ENCODE assay signal across 10 cellular contexts in genomic region chr12:10361622-10362021, GRCh38. TPM values are rescaled to one million over a fixed set of nuclear protein-coding genes. Genes with fewer than 3 reads are reported as not detected.
A peak's percentile ranks its signal among the peaks of the same experiment; 100 is the strongest.
DNase-seq lines count a peak whose midpoint lies in the region; ATAC-seq, FAIRE-seq and TF ChIP-seq lines count a peak whose summit lies in the region.
"Had no signal": no experiment of that assay in that cellular context is flagged by ENCODE, and none has a peak within 500 bp of the region (broad histone marks: within the 10 kb centered on the region; RNA-seq: fewer than 3 reads in every experiment).

No MANE protein-coding gene starts in this region.

- H3K4me1 ChIP-seq in ACC112 (ENCODE audit: control insufficient read depth, insufficient read depth, low read length, unreplicated experiment) (peaks cover 29% of the 10 kb centered on the region), IMR-90 (ENCODE audit: control insufficient read depth, insufficient read depth, low read length) (peaks cover 24% of the 10 kb centered on the region), K562 (replicated peaks in 1 of 2; ENCODE audit: control insufficient read depth in 2 of 2, insufficient read depth in 2 of 2, low read length in 2 of 2) (peaks cover 2 to 18% of the 10 kb centered on the region in 2 experiments; a peak in 4 of 5 replicates), mesenchymal stem cell (ENCODE audit: control insufficient read depth, insufficient read depth, low read depth, low read length) (peaks cover 9% of the 10 kb centered on the region)

- H3K79me1 ChIP-seq in IMR-90 (ENCODE audit: low read depth in 1 of 2, low read length in 2 of 2) = no peaks in the 10 kb centered on the region
- no peaks in the 10 kb centered on the region for H3K79me1 ChIP-seq in mesenchymal stem cell (replicated peaks; ENCODE audit: low read length, poor library complexity, severe bottlenecking)

- H3K14ac ChIP-seq in IMR-90 (replicated peaks; ENCODE audit: low read depth, low read length) (no peak overlapping the region), mesenchymal stem cell (ENCODE audit: low read length in 2 of 2) (no peak overlapping the region)

- H2AK5ac ChIP-seq in IMR-90 (ENCODE audit: low read depth, low read length) (no peak overlapping the region), mesenchymal stem cell (ENCODE audit: low read length, severe bottlenecking) (no peak overlapping the region)

- H3K4me2 ChIP-seq in IMR-90 (ENCODE audit: low read depth, low read length) (no peak overlapping the region; the same call in 1 of the 2 replicates), K562 (ENCODE audit: insufficient read depth, low read length) (peak overlapping the region; percentile 31; the same call in 1 of the 2 replicates), mesenchymal stem cell (ENCODE audit: low read length, poor library complexity, severe bottlenecking) (no peak overlapping the region)

- no peak overlapping the region for H3K23ac ChIP-seq in IMR-90 (ENCODE audit: low read depth, low read length)
- H3K23ac ChIP-seq in mesenchymal stem cell (ENCODE audit: low read length in 2 of 2) = no peak overlapping the region

- H3K9me3 ChIP-seq in IMR-90 (ENCODE audit: control insufficient read depth, insufficient read depth, low read length) = no peaks in the 10 kb centered on the region
- H3K9me3 ChIP-seq in K562 (replicated peaks; ENCODE audit: control insufficient read depth, insufficient read depth, low read depth, low read length) = no peaks in the 10 kb centered on the region
- no peaks in the 10 kb centered on the region for H3K9me3 ChIP-seq in mesenchymal stem cell (ENCODE audit: control insufficient read depth, low read length)

- H3K4me3 Mint-ChIP-seq in activated CD4-positive, alpha-beta T cell treated with anti-CD3 and anti-CD28 coated beads for 36 hours = no peak overlapping the region

- H3K56ac ChIP-seq in IMR-90 (ENCODE audit: extremely low read depth, insufficient read depth, low read length) = no peak overlapping the region

- no peaks in the 10 kb centered on the region for H3K36me3 Mint-ChIP-seq in activated CD4-positive, alpha-beta T cell treated with anti-CD3 and anti-CD28 coated beads for 36 hours (ENCODE audit: low read depth)

- no peak overlapping the region for H3K27ac ChIP-seq in ACC112 (ENCODE audit: low read depth, low read length)
- no peak overlapping the region for H3K27ac ChIP-seq in IMR-90 (ENCODE audit: insufficient read depth, low read length)
- peak overlapping the region; percentile 99 for H3K27ac ChIP-seq in K562 (ENCODE audit: extremely low read depth, low read depth, low read length)
- peak overlapping the region; percentile 49 for H3K27ac ChIP-seq in mesenchymal stem cell (ENCODE audit: low read length, poor library complexity, severe bottlenecking)

- CTCF ChIA-PET in IMR-90 (lab: Yijun Ruan, JAX) (no interaction called here), K562 (lab: Yijun Ruan, JAX; ENCODE audit: low intra/inter-chr PET ratio) (no interaction called here)
- CTCF ChIA-PET in activated CD4-positive, alpha-beta T cell treated with anti-CD3 and anti-CD28 coated beads for 36 hours (lab: Charles Lee) = interaction anchor here (0.6 kb wide), 2 partner anchors 111 to 197 kb away, joined by 3 read pairs; no protein-coding TSS in a partner anchor

- H3K27me3 Mint-ChIP-seq in activated CD4-positive, alpha-beta T cell treated with anti-CD3 and anti-CD28 coated beads for 36 hours = peaks cover 4% of the 10 kb centered on the region

- FAIRE-seq in K562 (lab: Jason Lieb, UNC) = no peak

- no peak overlapping the region for H3K4me3 ChIP-seq in ACC112 (ENCODE audit: low read depth, low read length)
- no peak overlapping the region for H3K4me3 ChIP-seq in IMR-90 (ENCODE audit: insufficient read depth, low read depth, low read length)
- no peak overlapping the region for H3K4me3 ChIP-seq in K562
- no peak overlapping the region for H3K4me3 ChIP-seq in mesenchymal stem cell (ENCODE audit: insufficient read depth in 1 of 2, low read depth in 1 of 2, low read length in 2 of 2)

- H2BK20ac ChIP-seq in IMR-90 (ENCODE audit: low read depth, low read length) = no peak overlapping the region

- H3K18ac ChIP-seq in IMR-90 (ENCODE audit: low read depth, low read length) (no peak overlapping the region), mesenchymal stem cell (ENCODE audit: low read depth in 1 of 2, low read length in 2 of 2) (no peak overlapping the region)

- in situ Hi-C loops in IMR-90 (cut with MboI; ENCODE audit: low sequenced_read_pairs) = no loop called here
- in situ Hi-C loops in K562 (cut with MboI) = no loop called here

- 81% methylated on average over 2 of the region's 4 CpGs; no CpG with 5 or more reads in 1 of the 2 experiments for WGBS in IMR-90 (ENCODE audit: extremely low coverage in 2 of 2, insufficient read length in 1 of 2), 2 experiments
- WGBS in K562 (ENCODE audit: insufficient coverage, low coverage, missing lambda C conversion rate) = 7% methylated on average over 4 of the region's 4 CpGs
- 73% methylated on average over 4 of the region's 4 CpGs for WGBS in mesenchymal stem cell

- no peak overlapping the region for H3K4ac ChIP-seq in IMR-90 (ENCODE audit: low read depth, low read length)
- no peak overlapping the region for H3K4ac ChIP-seq in mesenchymal stem cell (ENCODE audit: low read depth in 1 of 2, low read length in 2 of 2)

- TF ChIP-seq CTCF in IMR-90 (conservative IDR thresholded peaks at IDR 0.05; ENCODE audit: low read depth, low read length) (no peak), K562 (IDR thresholded peaks at IDR 0.05 in 2 of 3, conservative IDR thresholded peaks at IDR 0.05 in 1 of 3; ENCODE audit: insufficient read depth in 2 of 3, low read depth in 1 of 3, low read length in 3 of 3) (no peak)

- H4K5ac ChIP-seq in IMR-90 (ENCODE audit: low read depth, low read length) = no peak overlapping the region

- intact Hi-C loops in IMR-90 (cut with micrococcal nuclease) (no loop called here), K562 (cut with micrococcal nuclease) (no loop called here)
- intact Hi-C loops in activated CD4-positive, alpha-beta T cell treated with anti-CD3 and anti-CD28 coated beads for 36 hours (cut with DNase I, micrococcal nuclease) = loop anchor here in 1 of 2 experiments (10.0 kb wide), 1 partner anchor 617 kb away; no protein-coding TSS in a partner anchor

- no peak overlapping the region for H2BK15ac ChIP-seq in IMR-90 (ENCODE audit: low read depth, low read length)
- H2BK15ac ChIP-seq in mesenchymal stem cell (ENCODE audit: low read depth, poor library complexity, severe bottlenecking) = no peak overlapping the region

- TF ChIP-seq POLR2A in IMR-90 (IDR thresholded peaks at IDR 0.05; ENCODE audit: low read depth, low read length) (no peak), K562 (conservative IDR thresholded peaks at IDR 0.05) (no peak)

- no peak overlapping the region for H2BK5ac ChIP-seq in IMR-90 (ENCODE audit: low read depth, low read length, poor library complexity, severe bottlenecking)
- H2BK5ac ChIP-seq in mesenchymal stem cell (ENCODE audit: low read depth, low read length, poor library complexity, severe bottlenecking) = no peak overlapping the region

- TF ChIP-seq RAD21 in IMR-90 (IDR thresholded peaks at IDR 0.05; ENCODE audit: low read length) (no peak), K562 (CRISPR knock-in tag; conservative IDR thresholded peaks at IDR 0.05 in 1 of 2, IDR thresholded peaks at IDR 0.05 in 1 of 2) (no peak)

- no peak overlapping the region for H2BK120ac ChIP-seq in IMR-90 (ENCODE audit: low read depth, low read length)
- no peak overlapping the region for H2BK120ac ChIP-seq in mesenchymal stem cell (ENCODE audit: low read depth, low read length)

- H3K4me1 Mint-ChIP-seq in activated CD4-positive, alpha-beta T cell treated with anti-CD3 and anti-CD28 coated beads for 36 hours = peaks cover 2% of the 10 kb centered on the region

- H2AK9ac ChIP-seq in IMR-90 (replicated peaks; ENCODE audit: low read depth, low read length, poor library complexity) = no peak overlapping the region

- peak; percentile 78 for DNase-seq in IMR-90
- DNase-seq in K562 (ENCODE audit: extremely low read depth in 1 of 4, low spot score in 3 of 4) = peak in 1 of 4 experiments; percentile 45
- peak; percentile 56 for DNase-seq in mesenchymal stem cell
- no peak for DNase-seq in activated naive CD4-positive, alpha-beta T cell treated with anti-CD3 and anti-CD28 coated beads, Interleukin-2, amount 50 U/mL, for 16 hours
- no peak for DNase-seq in RKO (ENCODE audit: low spot score)
- DNase-seq in activated CD4-positive, alpha-beta T cell treated with anti-CD3 and anti-CD28 coated beads for 36 hours = no peak
- DNase-seq: C1 segment of cervical spinal cord had no signal

- H4K8ac ChIP-seq in IMR-90 (ENCODE audit: low read depth in 2 of 2, low read length in 2 of 2) = no peak overlapping the region
- no peak overlapping the region for H4K8ac ChIP-seq in mesenchymal stem cell (ENCODE audit: low read length)

- no TSS peak for BruUV-seq in IMR-90 (replicated peaks; lab: Mats Ljungman, UMichigan)
- BruUV-seq in K562 (replicated peaks; lab: Mats Ljungman, UMichigan) = no TSS peak

- no peaks in the 10 kb centered on the region for H3K79me2 ChIP-seq in ACC112 (ENCODE audit: control insufficient read depth, insufficient read depth, low read length, unreplicated experiment)
- H3K79me2 ChIP-seq in K562 (ENCODE audit: control insufficient read depth, insufficient read depth, low read length) = peaks cover 30% of the 10 kb centered on the region

- no peak overlapping the region for H2BK12ac ChIP-seq in mesenchymal stem cell (ENCODE audit: low read length in 2 of 2)

- TF ChIP-seq EP300 in K562 (IDR thresholded peaks at IDR 0.05; ENCODE audit: low read length) = peak; percentile 15; the same call in 1 of the 2 replicates

- H3K9me3 Mint-ChIP-seq in activated CD4-positive, alpha-beta T cell treated with anti-CD3 and anti-CD28 coated beads for 36 hours (ENCODE audit: low read depth) = no peaks in the 10 kb centered on the region

- no peak overlapping the region for H3K27ac Mint-ChIP-seq in activated CD4-positive, alpha-beta T cell treated with anti-CD3 and anti-CD28 coated beads for 36 hours

- no peaks in the 10 kb centered on the region for H4K20me1 ChIP-seq in IMR-90 (ENCODE audit: insufficient read depth, low read length)
- H4K20me1 ChIP-seq in K562 (replicated peaks; ENCODE audit: control insufficient read depth, insufficient read depth, low read length) = no peaks in the 10 kb centered on the region

- peak overlapping the region; percentile 53 for H2AFZ ChIP-seq in ACC112 (ENCODE audit: low read length, unreplicated experiment)
- H2AFZ ChIP-seq in IMR-90 (replicated peaks; ENCODE audit: low read length, poor library complexity) = no peak overlapping the region
- H2AFZ ChIP-seq in K562 (ENCODE audit: low read depth, low read length) = peak overlapping the region; percentile 92
- H2AFZ ChIP-seq in mesenchymal stem cell (ENCODE audit: low read depth, low read length) = no peak overlapping the region

- H3K9me1 ChIP-seq in IMR-90 (ENCODE audit: insufficient read depth, low read length) = no peaks in the 10 kb centered on the region
- H3K9me1 ChIP-seq in K562 (ENCODE audit: control insufficient read depth, insufficient read depth, low read length) = no peaks in the 10 kb centered on the region

- H4K91ac ChIP-seq in IMR-90 (ENCODE audit: insufficient read depth, low read depth, low read length) (no peak overlapping the region), mesenchymal stem cell (ENCODE audit: low read length) (no peak overlapping the region)

- ATAC-seq in IMR-90 (ENCODE audit: low read depth) = peak; percentile 30
- ATAC-seq in K562 = no peak
- no peak for ATAC-seq in activated CD4-positive, alpha-beta T cell treated with anti-CD3 and anti-CD28 coated beads for 36 hours
- no peak for ATAC-seq in HG03025 (IDR thresholded peaks at IDR 0.05; ENCODE audit: low FRiP score, unreplicated experiment)

- POLR2A ChIA-PET in IMR-90 (lab: Charles Lee; ENCODE audit: unreplicated experiment) = no interaction called here
- POLR2A ChIA-PET in K562 (lab: Yijun Ruan, JAX) = no interaction called here
- POLR2A ChIA-PET in activated CD4-positive, alpha-beta T cell treated with anti-CD3 and anti-CD28 coated beads for 36 hours (lab: Charles Lee) = no interaction called here

- H3K27me3 ChIP-seq in ACC112 (ENCODE audit: insufficient read depth, low read length) = no peaks in the 10 kb centered on the region
- H3K27me3 ChIP-seq in IMR-90 (ENCODE audit: control insufficient read depth, insufficient read depth, low read length) = no peaks in the 10 kb centered on the region
- no peaks in the 10 kb centered on the region for H3K27me3 ChIP-seq in K562 (ENCODE audit: control insufficient read depth in 2 of 2, insufficient read depth in 2 of 2, low read length in 2 of 2)
- no peaks in the 10 kb centered on the region for H3K27me3 ChIP-seq in mesenchymal stem cell (ENCODE audit: control insufficient read depth in 1 of 2, insufficient read depth in 1 of 2, low read length in 2 of 2)

- H3K36me3 ChIP-seq in ACC112 (ENCODE audit: insufficient read depth, low read length) = no peaks in the 10 kb centered on the region
- H3K36me3 ChIP-seq in IMR-90 (ENCODE audit: control insufficient read depth, insufficient read depth, low read length) = no peaks in the 10 kb centered on the region
- H3K36me3 ChIP-seq in K562 (ENCODE audit: control insufficient read depth, insufficient read depth, low read length) = no peaks in the 10 kb centered on the region
- H3K36me3 ChIP-seq in mesenchymal stem cell (ENCODE audit: control insufficient read depth in 1 of 2, insufficient read depth in 2 of 2, low read depth in 1 of 2, low read length in 2 of 2) = no peaks in the 10 kb centered on the region

- H3K9ac ChIP-seq in IMR-90 (ENCODE audit: low read depth, low read length) (no peak overlapping the region), K562 (ENCODE audit: insufficient read depth in 1 of 2, low read depth in 2 of 2, low read length in 2 of 2) (peak overlapping the region in 1 of 2 experiments; percentile 46; a peak in 1 of 4 replicates), mesenchymal stem cell (ENCODE audit: low read length) (no peak overlapping the region)

- dilution Hi-C loops in IMR-90 (cut with HindIII; ENCODE audit: low sequenced_read_pairs, unreplicated experiment) = no loop called here

RNA-seq across cellular contexts. Expression of gene KLRK1, which starts 28.2 kb away (rescaled TPM):
- total RNA-seq in IMR-90 (2012; rRNA removed) = not detected in 2 replicates
- polyA plus RNA-seq in IMR-90 (2012; rRNA removed) = not detected in 2 replicates
- polyA plus RNA-seq in IMR-90 (2012; cell fraction: cytosol; rRNA removed) = not detected in 2 replicates
- not detected in 2 replicates for polyA plus RNA-seq in IMR-90 (2012; cell fraction: nucleus; rRNA removed; ENCODE audit: low replicate concordance)
- 0.21 TPM in 1 of 2 replicates, not detected in the other for total RNA-seq in K562 (2011; cell fraction: chromatin; rRNA removed; ENCODE audit: low replicate concordance)
- total RNA-seq in K562 (2011; cell fraction: nucleolus; rRNA removed) = not detected in 2 replicates
- total RNA-seq in K562 (2011; cell fraction: nucleoplasm; rRNA removed) = not detected in 2 replicates
- total RNA-seq in K562 (2014; rRNA removed) = not detected in 2 replicates
- total RNA-seq in K562 (2014; rRNA removed; fragmentation: Illumina TruSeq; extraction: Trizol) = 0.07 TPM in 1 of 2 replicates, not detected in the other
- total RNA-seq in K562 (2015; rRNA removed; fragmentation: Illumina TruSeq; extraction: Trizol) = not detected in 2 replicates
- 0.09 TPM in 2 replicates for total RNA-seq in K562 (2021)
- polyA plus RNA-seq in K562 (2011; rRNA removed) = 0.06 and 0.11 TPM in 2 replicates
- polyA plus RNA-seq in K562 (2011; cell fraction: cytosol; rRNA removed) = 0.09 TPM in 1 of 2 replicates, not detected in the other
- 0.20 and 0.45 TPM in 2 replicates for polyA plus RNA-seq in K562 (2011; cell fraction: nucleus; rRNA removed)
- 0.05 and 0.10 TPM in 2 replicates for polyA plus RNA-seq in K562 (2012)
- polyA plus RNA-seq in K562 (2014; fragmentation: Illumina TruSeq; extraction: Trizol) = 0.09 TPM in 1 of 2 replicates, not detected in the other
- under 1 TPM; 0.03 to 0.04 TPM for polyA plus RNA-seq in K562 (2014; fragmentation: Nextera tagmentation; extraction: Ambion mirVana)
- not detected in 2 replicates for polyA plus RNA-seq in K562 (2014; rRNA removed)
- polyA minus RNA-seq in K562 (2011; rRNA and poly(A)+ RNA removed) = not detected in 2 replicates
- polyA minus RNA-seq in K562 (2011; cell fraction: cytosol; rRNA and poly(A)+ RNA removed) = 2.0 TPM in 1 of 2 replicates, not detected in the other
- not detected in 2 replicates for polyA minus RNA-seq in K562 (2011; cell fraction: nucleus; rRNA and poly(A)+ RNA removed)
- polyA plus RNA-seq in mesenchymal stem cell (2013, experiment 1 of 2) = 0.06 TPM
- polyA plus RNA-seq in mesenchymal stem cell (2013, experiment 2 of 2) = 0.05 TPM
- not detected for total RNA-seq in activated CD4-positive, alpha-beta T cell treated with anti-CD3 and anti-CD28 coated beads for 36 hours
- total RNA-seq: lung microvascular endothelial cell had no signal

RNA-seq across cellular contexts. Expression of gene KLRC4, which starts 47.9 kb away (rescaled TPM):
- total RNA-seq in IMR-90 (2012; rRNA removed) = not detected in 2 replicates
- polyA plus RNA-seq in IMR-90 (2012; rRNA removed) = not detected in 2 replicates
- polyA plus RNA-seq in IMR-90 (2012; cell fraction: cytosol; rRNA removed) = not detected in 2 replicates
- not detected in 2 replicates for polyA plus RNA-seq in IMR-90 (2012; cell fraction: nucleus; rRNA removed; ENCODE audit: low replicate concordance)
- 0.58 and 1.4 TPM in 2 replicates for total RNA-seq in K562 (2011; cell fraction: chromatin; rRNA removed; ENCODE audit: low replicate concordance)
- not detected in 2 replicates for total RNA-seq in K562 (2011; cell fraction: nucleolus; rRNA removed)
- 0.73 TPM in 1 of 2 replicates, not detected in the other for total RNA-seq in K562 (2011; cell fraction: nucleoplasm; rRNA removed)
- not detected in 2 replicates for total RNA-seq in K562 (2014; rRNA removed)
- not detected in 2 replicates for total RNA-seq in K562 (2014; rRNA removed; fragmentation: Illumina TruSeq; extraction: Trizol)
- total RNA-seq in K562 (2015; rRNA removed; fragmentation: Illumina TruSeq; extraction: Trizol) = not detected in 2 replicates
- total RNA-seq in K562 (2021) = not detected in 2 replicates
- polyA plus RNA-seq in K562 (2011; rRNA removed) = 0.17 and 0.34 TPM in 2 replicates
- not detected in 2 replicates for polyA plus RNA-seq in K562 (2011; cell fraction: cytosol; rRNA removed)
- 0.76 TPM in 1 of 2 replicates, not detected in the other for polyA plus RNA-seq in K562 (2011; cell fraction: nucleus; rRNA removed)
- not detected in 2 replicates for polyA plus RNA-seq in K562 (2012)
- not detected in 2 replicates for polyA plus RNA-seq in K562 (2014; fragmentation: Illumina TruSeq; extraction: Trizol)
- polyA plus RNA-seq in K562 (2014; fragmentation: Nextera tagmentation; extraction: Ambion mirVana) = not detected
- polyA plus RNA-seq in K562 (2014; rRNA removed) = not detected in 2 replicates
- 0.69 TPM in 1 of 2 replicates, not detected in the other for polyA minus RNA-seq in K562 (2011; rRNA and poly(A)+ RNA removed)
- not detected in 2 replicates for polyA minus RNA-seq in K562 (2011; cell fraction: cytosol; rRNA and poly(A)+ RNA removed)
- 0.44 TPM in 1 of 2 replicates, not detected in the other for polyA minus RNA-seq in K562 (2011; cell fraction: nucleus; rRNA and poly(A)+ RNA removed)
- polyA plus RNA-seq in mesenchymal stem cell (2013, experiment 1 of 2) = not detected
- polyA plus RNA-seq in mesenchymal stem cell (2013, experiment 2 of 2) = not detected
- total RNA-seq in activated CD4-positive, alpha-beta T cell treated with anti-CD3 and anti-CD28 coated beads for 36 hours = not detected
- total RNA-seq: lung microvascular endothelial cell had no signal

RNA-seq across cellular contexts. Expression of gene KLRD1, which starts 54.0 kb away (rescaled TPM):
- total RNA-seq in IMR-90 (2012; rRNA removed) = under 0.01 TPM in 2 replicates
- polyA plus RNA-seq in IMR-90 (2012; rRNA removed) = under 0.01 and 0.10 TPM in 2 replicates
- polyA plus RNA-seq in IMR-90 (2012; cell fraction: cytosol; rRNA removed) = not detected in 2 replicates
- polyA plus RNA-seq in IMR-90 (2012; cell fraction: nucleus; rRNA removed; ENCODE audit: low replicate concordance) = 0.05 and 0.31 TPM in 2 replicates
- total RNA-seq in K562 (2011; cell fraction: chromatin; rRNA removed; ENCODE audit: low replicate concordance) = 0.11 TPM in 1 of 2 replicates, not detected in the other
- not detected in 2 replicates for total RNA-seq in K562 (2011; cell fraction: nucleolus; rRNA removed)
- total RNA-seq in K562 (2011; cell fraction: nucleoplasm; rRNA removed) = 0.15 TPM in 1 of 2 replicates, not detected in the other
- not detected in 2 replicates for total RNA-seq in K562 (2014; rRNA removed)
- total RNA-seq in K562 (2014; rRNA removed; fragmentation: Illumina TruSeq; extraction: Trizol) = not detected in 2 replicates
- total RNA-seq in K562 (2015; rRNA removed; fragmentation: Illumina TruSeq; extraction: Trizol) = not detected in 2 replicates
- total RNA-seq in K562 (2021) = not detected in 2 replicates
- polyA plus RNA-seq in K562 (2011; rRNA removed) = not detected in 2 replicates
- under 0.01 TPM in 1 of 2 replicates, not detected in the other for polyA plus RNA-seq in K562 (2011; cell fraction: cytosol; rRNA removed)
- not detected in 2 replicates for polyA plus RNA-seq in K562 (2011; cell fraction: nucleus; rRNA removed)
- polyA plus RNA-seq in K562 (2012) = 0.01 TPM in 1 of 2 replicates, not detected in the other
- polyA plus RNA-seq in K562 (2014; fragmentation: Illumina TruSeq; extraction: Trizol) = not detected in 2 replicates
- not detected for polyA plus RNA-seq in K562 (2014; fragmentation: Nextera tagmentation; extraction: Ambion mirVana)
- not detected in 2 replicates for polyA plus RNA-seq in K562 (2014; rRNA removed)
- not detected in 2 replicates for polyA minus RNA-seq in K562 (2011; rRNA and poly(A)+ RNA removed)
- polyA minus RNA-seq in K562 (2011; cell fraction: cytosol; rRNA and poly(A)+ RNA removed) = not detected in 2 replicates
- not detected in 2 replicates for polyA minus RNA-seq in K562 (2011; cell fraction: nucleus; rRNA and poly(A)+ RNA removed)
- polyA plus RNA-seq in mesenchymal stem cell (2013, experiment 1 of 2) = 0.01 TPM
- 0.03 TPM for polyA plus RNA-seq in mesenchymal stem cell (2013, experiment 2 of 2)
- under 1 TPM; 0.05 to 0.28 TPM for total RNA-seq in activated CD4-positive, alpha-beta T cell treated with anti-CD3 and anti-CD28 coated beads for 36 hours

RNA-seq across cellular contexts. Expression of gene KLRC3, which starts 58.8 kb away (rescaled TPM):
- not detected in 2 replicates for total RNA-seq in IMR-90 (2012; rRNA removed)
- not detected in 2 replicates for polyA plus RNA-seq in IMR-90 (2012; rRNA removed)
- not detected in 2 replicates for polyA plus RNA-seq in IMR-90 (2012; cell fraction: cytosol; rRNA removed)
- not detected in 2 replicates for polyA plus RNA-seq in IMR-90 (2012; cell fraction: nucleus; rRNA removed; ENCODE audit: low replicate concordance)
- total RNA-seq in K562 (2011; cell fraction: chromatin; rRNA removed; ENCODE audit: low replicate concordance) = 2.5 TPM in 1 of 2 replicates, not detected in the other
- not detected in 2 replicates for total RNA-seq in K562 (2011; cell fraction: nucleolus; rRNA removed)
- 0.66 TPM in 1 of 2 replicates, not detected in the other for total RNA-seq in K562 (2011; cell fraction: nucleoplasm; rRNA removed)
- 0.12 and 0.32 TPM in 2 replicates for total RNA-seq in K562 (2014; rRNA removed)
- total RNA-seq in K562 (2014; rRNA removed; fragmentation: Illumina TruSeq; extraction: Trizol) = 0.35 TPM in 1 of 2 replicates, not detected in the other
- not detected in 2 replicates for total RNA-seq in K562 (2015; rRNA removed; fragmentation: Illumina TruSeq; extraction: Trizol)
- not detected in 2 replicates for total RNA-seq in K562 (2021)
- polyA plus RNA-seq in K562 (2011; rRNA removed) = 0.31 TPM in 1 of 2 replicates, not detected in the other
- polyA plus RNA-seq in K562 (2011; cell fraction: cytosol; rRNA removed) = 0.18 TPM in 1 of 2 replicates, not detected in the other
- 0.17 and 0.38 TPM in 2 replicates for polyA plus RNA-seq in K562 (2011; cell fraction: nucleus; rRNA removed)
- 0.09 and 0.14 TPM in 2 replicates for polyA plus RNA-seq in K562 (2012)
- polyA plus RNA-seq in K562 (2014; fragmentation: Illumina TruSeq; extraction: Trizol) = 0.21 and 0.60 TPM in 2 replicates
- under 1 TPM in 1 of 2 experiments, not detected in 1; 0.15 TPM for polyA plus RNA-seq in K562 (2014; fragmentation: Nextera tagmentation; extraction: Ambion mirVana)
- polyA plus RNA-seq in K562 (2014; rRNA removed) = 0.09 TPM in 1 of 2 replicates, not detected in the other
- polyA minus RNA-seq in K562 (2011; rRNA and poly(A)+ RNA removed) = 0.35 TPM in 1 of 2 replicates, not detected in the other
- polyA minus RNA-seq in K562 (2011; cell fraction: cytosol; rRNA and poly(A)+ RNA removed) = not detected in 2 replicates
- polyA minus RNA-seq in K562 (2011; cell fraction: nucleus; rRNA and poly(A)+ RNA removed) = 0.89 TPM in 1 of 2 replicates, not detected in the other
- 0.10 TPM for polyA plus RNA-seq in mesenchymal stem cell (2013, experiment 1 of 2)
- polyA plus RNA-seq in mesenchymal stem cell (2013, experiment 2 of 2) = 0.18 TPM
- total RNA-seq in activated CD4-positive, alpha-beta T cell treated with anti-CD3 and anti-CD28 coated beads for 36 hours = not detected
- total RNA-seq: lung microvascular endothelial cell had no signal

Comparison
In these comparisons a context has a peak if more than half of its experiments do, and no peak if none do; other contexts are left out.
1. H2AFZ ChIP-seq: peak in ACC112 (single experiment) and K562 (single experiment); none in IMR-90 (single experiment) and mesenchymal stem cell (single experiment).
2. H3K27ac ChIP-seq: peak in K562 (single experiment) and mesenchymal stem cell (single experiment); none in ACC112 (single experiment) and IMR-90 (single experiment).
3. DNase-seq: peak in IMR-90 (single experiment) and mesenchymal stem cell (single experiment); none in activated naive CD4-positive, alpha-beta T cell treated with anti-CD3 and anti-CD28 coated beads, Interleukin-2, amount 50 U/mL, for 16 hours (single experiment), RKO (single experiment) and activated CD4-positive, alpha-beta T cell treated with anti-CD3 and anti-CD28 coated beads for 36 hours (single experiment).